In genomic region chr2:218721934-218722333, GRCh38 we compare ENCODE assay signal across 22 cellular contexts.
"Had no signal": no experiment of that assay in that cellular context is flagged by ENCODE, and none has a peak within 500 bp of the region (broad histone marks: within the 10 kb centered on the region; RNA-seq: fewer than 3 reads in every experiment).

No MANE protein-coding gene starts in this region.

- H3K36me3 ChIP-seq: esophagus squamous epithelium, sigmoid colon, upper lobe of right lung had no signal

- H3K27me3 ChIP-seq: esophagus squamous epithelium, gastroesophageal sphincter, sigmoid colon, tibial nerve, upper lobe of right lung, vagina had no signal

- H3K9me3 ChIP-seq: vagina had no signal

- H3K4me3 ChIP-seq: esophagus squamous epithelium, gastroesophageal sphincter, lung, psoas muscle, sigmoid colon, skin epidermis, tibial nerve, upper lobe of right lung, vagina had no signal

- ATAC-seq: effector memory CD8-positive, alpha-beta T cell; gastroesophageal sphincter; left cardiac atrium; left ventricle myocardium superior; stimulated activated naive CD8-positive, alpha-beta T cell treated with anti-CD3 and anti-CD28 coated beads, Interleukin-15, Interleukin-2, amounts not matched to agents 100 U/mL and 50 U/mL, for 24 hours; upper lobe of right lung had no signal

- H3K27me3 Mint-ChIP-seq: effector memory CD8-positive, alpha-beta T cell; naive B cell had no signal

- DNase-seq: cortex of kidney; effector memory CD8-positive, alpha-beta T cell; esophagus squamous epithelium; foreskin fibroblast; glutamatergic neuron; kidney; left cardiac atrium; left ventricle myocardium superior; mesendoderm; naive B cell; nephron progenitor cell; psoas muscle; sigmoid colon; stimulated activated CD4-positive, alpha-beta T cell treated with anti-CD3 and anti-CD28 coated beads, Interleukin-12 subunit alpha, Interleukin-12 subunit beta, amount 100 ng/mL, for 4 hours; stimulated activated naive CD8-positive, alpha-beta T cell treated with anti-CD3 and anti-CD28 coated beads, Interleukin-15, Interleukin-2, amounts not matched to agents 100 U/mL and 50 U/mL, for 24 hours; upper lobe of right lung had no signal

- H3K9me3 Mint-ChIP-seq: effector memory CD8-positive, alpha-beta T cell had no signal

- H3K27ac ChIP-seq: epithelial cell of prostate, esophagus squamous epithelium, gastroesophageal sphincter, psoas muscle, sigmoid colon, upper lobe of right lung, vagina had no signal

- H3K4me3 Mint-ChIP-seq: effector memory CD8-positive, alpha-beta T cell; nephron progenitor cell had no signal
